ENCODE assay signal across 8 cellular contexts in genomic region chr3:197583371-197583770, GRCh38.
"Had no signal": no experiment of that assay in that cellular context is flagged by ENCODE, and none has a peak within 500 bp of the region (broad histone marks: within the 10 kb centered on the region; RNA-seq: fewer than 3 reads in every experiment).

No MANE protein-coding gene starts in this region.

- H3K4me3 ChIP-seq: K562 had no signal

- H3K27ac ChIP-seq: HL-60, KMS-11 had no signal

- H3K4me2 ChIP-seq: KMS-11 had no signal

- DNase-seq: IMR-90, KBM-7, KG1 had no signal

- H3K9ac ChIP-seq: KMS-11 had no signal

- ATAC-seq: HepG2, K562 had no signal

- FAIRE-seq: HepG2, HTR-8/SVneo, K562 had no signal
